Comparison of ENCODE assay signal across 14 cellular contexts in the genomic region with DNA sequence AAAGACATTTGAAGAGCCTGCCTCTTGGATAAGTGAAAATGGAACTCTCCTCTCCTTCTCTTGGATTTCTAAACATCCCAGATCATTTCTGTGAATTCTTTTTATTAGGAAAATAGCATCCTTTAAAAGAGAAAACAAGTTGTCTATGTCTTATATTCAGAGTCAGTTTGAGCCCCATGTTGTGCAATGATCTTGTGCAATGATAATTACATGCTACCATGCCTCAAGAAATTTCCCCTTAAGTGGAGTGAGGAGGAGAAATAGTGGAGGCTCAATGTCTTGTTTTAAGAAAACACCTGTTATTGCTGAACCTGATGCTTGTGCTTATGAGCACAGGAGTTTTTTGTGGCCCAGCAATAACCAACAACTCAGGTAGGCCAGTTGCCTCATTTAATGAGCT.
"Had no signal": no experiment of that assay in that cellular context is flagged by ENCODE, and none has a peak within 500 bp of the region (broad histone marks: within the 10 kb centered on the region; RNA-seq: fewer than 3 reads in every experiment).

No MANE protein-coding gene starts in this region.

- H3K4me1 ChIP-seq: uterus had no signal

- H3K9me3 ChIP-seq: thoracic aorta, uterus had no signal

- H3K27me3 ChIP-seq: hepatocyte, uterus had no signal

- H3K27ac ChIP-seq: hepatocyte, thoracic aorta, uterus, WERI-Rb-1 had no signal

- ATAC-seq: activated CD4-positive, alpha-beta T cell treated with anti-CD3 and anti-CD28 coated beads for 36 hours; activated CD8-positive, alpha-beta T cell treated with anti-CD3 and anti-CD28 coated beads for 36 hours; activated T-cell treated with anti-CD3 and anti-CD28 coated beads, Interleukin-2, amount 50 U/mL, for 72 hours; stimulated activated naive CD8-positive, alpha-beta T cell treated with anti-CD3 and anti-CD28 coated beads, Interleukin-15, amount 100 ng/mL, for 72 hours had no signal

- H3K4me3 ChIP-seq: hepatocyte, thoracic aorta, uterus had no signal

- DNase-seq: activated CD4-positive, alpha-beta T cell treated with anti-CD3 and anti-CD28 coated beads for 36 hours; activated CD8-positive, alpha-beta memory T cell treated with anti-CD3 and anti-CD28 coated beads, Interleukin-2, amount 50 U/mL, for 4 hours; activated CD8-positive, alpha-beta T cell treated with anti-CD3 and anti-CD28 coated beads for 36 hours; activated gamma-delta T cell treated with Interleukin-2 at 50 U/mL for 16 hours; activated T-cell treated with anti-CD3 and anti-CD28 coated beads, Interleukin-2, amount 50 U/mL, for 72 hours; central memory CD4-positive, alpha-beta T cell; cortex of kidney; effector CD8-positive, alpha-beta T cell; stimulated activated CD4-positive, alpha-beta T cell treated with anti-CD3 and anti-CD28 coated beads, Interleukin-4, amount 100 ng/mL, for 4 hours; stimulated activated naive CD8-positive, alpha-beta T cell treated with anti-CD3 and anti-CD28 coated beads, Interleukin-15, amount 100 ng/mL, for 72 hours; uterus; WERI-Rb-1 had no signal

- H3K4me2 ChIP-seq: hepatocyte had no signal

- H3K36me3 ChIP-seq: thoracic aorta, uterus, WERI-Rb-1 had no signal

- H2AFZ ChIP-seq: hepatocyte had no signal
